In genomic region chr5:171162602-171163001, GRCh38 we compare ENCODE assay signal across 8 cellular contexts.
DNase-seq lines count a peak whose midpoint lies in the region; ATAC-seq and TF ChIP-seq lines count a peak whose summit lies in the region.

No MANE protein-coding gene starts in this region.

- H3F3A ChIP-seq in SK-N-SH (replicated peaks; ENCODE audit: insufficient read depth), result no peaks in the 10 kb centered on the region

- H3K36me3 ChIP-seq in SK-N-SH (replicated peaks in 1 of 2; ENCODE audit: control insufficient read depth in 1 of 2, insufficient read depth in 2 of 2, low read length in 1 of 2) (no peaks in the 10 kb centered on the region), left lung (no peaks in the 10 kb centered on the region)

- intact Hi-C loops in left lung (cut with DNase I) (no loop called here), Right ventricle myocardium superior (cut with DNase I) (no loop called here)

- H3K4me1 ChIP-seq in SK-N-SH (ENCODE audit: control insufficient read depth in 1 of 2, insufficient read depth in 2 of 2, low read depth in 1 of 2, low read length in 1 of 2), result peaks cover 0 to 22% of the 10 kb centered on the region in 2 experiments; a peak in 2 of 4 replicates
- no peaks in the 10 kb centered on the region for H3K4me1 ChIP-seq in left lung

- WGBS in SK-N-SH (ENCODE audit: low lambda C conversion rate), result 60% methylated on average over 1 of the region's 1 CpG

- ATAC-seq in HG02938 (IDR thresholded peaks at IDR 0.05; ENCODE audit: unreplicated experiment), result peak; percentile 68
- ATAC-seq in left lung, result peak; percentile 57
- ATAC-seq in Right ventricle myocardium superior (ENCODE audit: poor library complexity), result no peak
- no peak for ATAC-seq in HG03457 (IDR thresholded peaks at IDR 0.05; ENCODE audit: unreplicated experiment)

- CTCF ChIA-PET in SK-N-SH (lab: Yijun Ruan, JAX), result interaction anchor here (0.7 to 2.4 kb wide), 12 partner anchors 10 to 418 kb away, joined by 3 to 13 read pairs (median 4); no protein-coding TSS in a partner anchor

- no peak for TF ChIP-seq EP300 in SK-N-SH (IDR thresholded peaks at IDR 0.05; ENCODE audit: borderline replicate concordance in 1 of 2, low read depth in 1 of 2, low read length in 1 of 2)

- H3K79me2 ChIP-seq in SK-N-SH (ENCODE audit: insufficient read depth), result no peaks in the 10 kb centered on the region

- H3K4me2 ChIP-seq in SK-N-SH, result no peak overlapping the region

- POLR2A ChIA-PET in SK-N-SH (lab: Yijun Ruan, JAX), result no interaction called here

- TF ChIP-seq RAD21 in SK-N-SH (IDR thresholded peaks at IDR 0.05; ENCODE audit: low read length), result peak; percentile 52

- H3K4me3 ChIP-seq in SK-N-SH (ENCODE audit: low read depth in 2 of 2, low read length in 1 of 2) (no peak overlapping the region), left lung (no peak overlapping the region)

- DNase-seq in NCI-H2227 (lab: John Stamatoyannopoulos, UW; ENCODE audit: unreplicated experiment), result peak; percentile 9
- DNase-seq in NCI-H2227 treated with DMSO at 0.1 percent for 48 hours (lab: John Stamatoyannopoulos, UW), result no peak
- DNase-seq in SK-N-SH, result peak; percentile 38
- DNase-seq in left lung, result no peak
- DNase-seq in Right ventricle myocardium superior, result no peak
- no peak for DNase-seq in NCI-H1092 treated with DMSO at 0.1 percent for 48 hours (lab: John Stamatoyannopoulos, UW)

- TF ChIP-seq CTCF in SK-N-SH (IDR thresholded peaks at IDR 0.05) (peak; percentile 48), left lung (IDR thresholded peaks at IDR 0.05) (peak in 1 of 2 donors; percentile 17)

- no peak overlapping the region for H3K9ac ChIP-seq in SK-N-SH

- H3K27me3 ChIP-seq in SK-N-SH (ENCODE audit: insufficient read depth), result no peaks in the 10 kb centered on the region
- H3K27me3 ChIP-seq in left lung, result no peaks in the 10 kb centered on the region

- H3K9me3 ChIP-seq in SK-N-SH (no peaks in the 10 kb centered on the region), left lung (no peaks in the 10 kb centered on the region)

- no peak overlapping the region; a peak in 1 of 4 replicates for H3K27ac ChIP-seq in SK-N-SH (ENCODE audit: low read depth in 2 of 2, low read length in 1 of 2)
- H3K27ac ChIP-seq in left lung, result no peak overlapping the region

- H4K20me1 ChIP-seq in SK-N-SH (ENCODE audit: insufficient read depth), result no peaks in the 10 kb centered on the region

- no peak overlapping the region for H2AFZ ChIP-seq in SK-N-SH (ENCODE audit: low read depth)

- H3K9me2 ChIP-seq in SK-N-SH, result no peaks in the 10 kb centered on the region

TF ChIP-seq in SK-N-SH, 30 proteins besides CTCF, POLR2A, EP300 and RAD21:
- TF ChIP-seq REST (IDR thresholded peaks at IDR 0.05; ENCODE audit: low read depth, low read length) (no peak), NFIC (IDR thresholded peaks at IDR 0.05; ENCODE audit: borderline replicate concordance) (no peak), SMC3 (IDR thresholded peaks at IDR 0.05; ENCODE audit: low read depth, low read length) (peak; percentile 17; the same call in 1 of the 2 replicates)
- TF ChIP-seq, protein P1, sequence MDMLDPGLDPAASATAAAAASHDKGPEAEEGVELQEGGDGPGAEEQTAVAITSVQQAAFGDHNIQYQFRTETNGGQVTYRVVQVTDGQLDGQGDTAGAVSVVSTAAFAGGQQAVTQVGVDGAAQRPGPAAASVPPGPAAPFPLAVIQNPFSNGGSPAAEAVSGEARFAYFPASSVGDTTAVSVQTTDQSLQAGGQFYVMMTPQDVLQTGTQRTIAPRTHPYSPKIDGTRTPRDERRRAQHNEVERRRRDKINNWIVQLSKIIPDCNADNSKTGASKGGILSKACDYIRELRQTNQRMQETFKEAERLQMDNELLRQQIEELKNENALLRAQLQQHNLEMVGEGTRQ (IDR thresholded peaks at IDR 0.05; ENCODE audit: borderline replicate concordance, low read depth, low read length), result no peak

Comparison
In these comparisons a context has a peak if more than half of its experiments do, and no peak if none do; other contexts are left out.
1. DNase-seq: peak in NCI-H2227 (single experiment) and SK-N-SH (single experiment); none in NCI-H2227 treated with DMSO at 0.1 percent for 48 hours (single experiment), left lung (0 of 2), Right ventricle myocardium superior (single experiment) and NCI-H1092 treated with DMSO at 0.1 percent for 48 hours (single experiment).
2. ATAC-seq: peak in HG02938 (single experiment) and left lung (single experiment); none in Right ventricle myocardium superior (single experiment) and HG03457 (single experiment).